11 cellular contexts compared by ENCODE assay signal in genomic region chr16:54171855-54172537, GRCh38.
DNase-seq lines count a peak whose midpoint lies in the region; ATAC-seq and TF ChIP-seq lines count a peak whose summit lies in the region.
"Had no signal": no experiment of that assay in that cellular context is flagged by ENCODE, and none has a peak within 500 bp of the region (broad histone marks: within the 10 kb centered on the region; RNA-seq: fewer than 3 reads in every experiment).

No MANE protein-coding gene starts in this region.

- WGBS in body of pancreas, 2 donors = 8 to 11% methylated on average over 17 of the region's 17 CpGs

- no peaks in the 10 kb centered on the region for H3K27me3 ChIP-seq in body of pancreas
- H3K27me3 ChIP-seq in neuron (ENCODE audit: insufficient read depth, low read length) = no peaks in the 10 kb centered on the region

- no peaks in the 10 kb centered on the region for H3K9me3 Mint-ChIP-seq in natural killer cell

- ATAC-seq in body of pancreas (peak; percentile 65), natural killer cell (no peak)

- H3K9me3 ChIP-seq in body of pancreas = no peaks in the 10 kb centered on the region
- no peaks in the 10 kb centered on the region for H3K9me3 ChIP-seq in neuron (ENCODE audit: low read length)
- H3K9me3 ChIP-seq: suprapubic skin had no signal

- H3K4me1 Mint-ChIP-seq in natural killer cell = no peaks in the 10 kb centered on the region

- no peak overlapping the region for H3K4me3 ChIP-seq in body of pancreas
- H3K4me3 ChIP-seq in neuron (ENCODE audit: low read length) = peak overlapping the region; percentile 29
- H3K4me3 ChIP-seq: coronary artery, suprapubic skin had no signal

- intact Hi-C loops in body of pancreas (cut with DNase I) = no loop called here
- intact Hi-C loops in natural killer cell (cut with micrococcal nuclease) = no loop called here

- TF ChIP-seq CTCF in body of pancreas (IDR thresholded peaks at IDR 0.05) (no peak), natural killer cell (IDR thresholded peaks at IDR 0.05) (no peak)

- peak overlapping the region in 1 of 4 donors; percentile 47 for H3K27ac ChIP-seq in body of pancreas
- H3K27ac ChIP-seq: coronary artery, HL-60, suprapubic skin had no signal

- H3K4me1 ChIP-seq in body of pancreas (peaks cover 45% of the 10 kb centered on the region), neuron (ENCODE audit: insufficient read depth, low read length) (peaks cover 55% of the 10 kb centered on the region)

- DNase-seq in DMS79 (lab: John Stamatoyannopoulos, UW) (peak; percentile 21), NCI-H1930 (lab: John Stamatoyannopoulos, UW) (peak; percentile 74 to 75), body of pancreas (peak; percentile 41 to 72 (median 56)), NCI-H446 (lab: John Stamatoyannopoulos, UW) (no peak), NCI-H82 (lab: John Stamatoyannopoulos, UW) (no peak), natural killer cell (no peak), GM19238 (ENCODE audit: insufficient read length, low spot score) (no peak)

- H3K27me3 Mint-ChIP-seq in natural killer cell (ENCODE audit: low read depth in 2 of 2) = peaks cover 26 to 32% of the 10 kb centered on the region in 2 donors

- H3K27ac Mint-ChIP-seq in natural killer cell = no peak overlapping the region

- H3K4me3 Mint-ChIP-seq in natural killer cell = no peak overlapping the region

- no peaks in the 10 kb centered on the region for H3K36me3 ChIP-seq in body of pancreas (replicated peaks in 1 of 2; ENCODE audit: insufficient read depth in 1 of 2, low read depth in 2 of 2)
- no peaks in the 10 kb centered on the region for H3K36me3 ChIP-seq in neuron (ENCODE audit: insufficient read depth, low read length)
- H3K36me3 ChIP-seq: suprapubic skin had no signal

- H2AFZ ChIP-seq in neuron (ENCODE audit: low read depth, low read length) = no peak overlapping the region

- no peak for TF ChIP-seq POLR2A in body of pancreas (IDR thresholded peaks at IDR 0.05)

- no peaks in the 10 kb centered on the region for H3K36me3 Mint-ChIP-seq in natural killer cell

Comparison
In these comparisons a context has a peak if more than half of its experiments do, and no peak if none do; other contexts are left out.
1. DNase-seq: peak in DMS79 (single experiment), NCI-H1930 (2 of 2) and body of pancreas (4 of 4); none in NCI-H446 (0 of 2), NCI-H82 (single experiment), natural killer cell (single experiment) and GM19238 (single experiment).